Comparison of ENCODE assay signal across 1 cellular context in the genomic region with DNA sequence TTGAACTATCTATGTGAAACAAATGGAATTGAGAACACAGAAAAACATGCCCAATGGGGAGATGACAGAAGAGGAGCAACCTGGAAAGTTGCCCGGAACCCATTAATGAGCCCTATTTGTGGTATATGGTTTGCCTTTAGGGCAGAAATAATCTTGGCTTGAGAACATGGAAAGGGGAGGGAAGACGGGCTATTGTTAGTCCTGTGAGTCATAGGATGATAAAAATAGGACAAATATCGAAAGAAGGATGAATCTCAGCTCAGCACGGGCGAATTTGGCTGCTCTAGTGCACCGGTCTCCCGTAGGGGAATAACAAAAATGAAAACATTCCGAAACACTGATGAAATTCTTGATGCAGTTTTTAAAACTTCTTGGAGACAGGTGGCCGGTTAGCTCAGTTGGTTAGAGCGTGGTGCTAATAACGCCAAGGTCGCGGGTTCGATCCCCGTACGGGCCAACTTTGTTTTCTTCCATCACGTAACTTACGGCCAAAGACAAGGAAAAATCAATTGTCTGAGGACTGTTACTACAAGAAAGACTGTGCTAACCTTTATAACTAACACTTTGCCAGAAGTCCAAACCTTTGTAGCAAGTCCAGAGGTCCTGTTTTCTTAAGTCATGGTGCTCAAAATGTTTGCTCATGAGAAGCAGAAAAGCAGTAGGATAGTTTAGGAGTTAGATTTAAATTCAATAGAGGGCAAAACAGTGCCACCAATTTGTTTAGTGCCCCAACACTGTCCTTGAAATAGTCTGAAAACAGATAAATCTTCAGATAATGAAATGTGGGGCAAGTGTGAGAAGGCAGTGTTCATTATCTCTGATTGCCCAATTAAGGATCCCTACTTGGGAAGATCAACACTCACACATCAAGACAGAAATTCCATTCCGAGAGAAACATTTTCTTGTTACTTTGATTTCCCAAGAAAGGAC.
TF ChIP-seq lines count a peak whose summit lies in the region.

No MANE protein-coding gene starts in this region.

TF ChIP-seq in K562, 482 proteins besides CTCF, POLR2A, EP300 and RAD21 (continues in another document):
- TF ChIP-seq ESRRB (CRISPR knock-in tag; IDR thresholded peaks at IDR 0.05; ENCODE audit: borderline replicate concordance) (no peak), FOXJ2 (tag; IDR thresholded peaks at IDR 0.05) (peak; percentile 22; the same call in 1 of the 2 replicates), YY1 (IDR thresholded peaks at IDR 0.05; ENCODE audit: borderline replicate concordance in 1 of 3, control insufficient read depth in 1 of 3, extremely low read depth in 1 of 3, insufficient read depth in 3 of 3, insufficient read length in 1 of 3, insufficient replicate concordance in 2 of 3, low read depth in 1 of 3, low read length in 2 of 3) (peak in 1 of 3 experiments; percentile 44), POLR3A (IDR thresholded peaks at IDR 0.05; ENCODE audit: borderline replicate concordance, extremely low read depth, insufficient read depth, insufficient read length) (peak; percentile 98), TFAP4 (CRISPR knock-in tag; IDR thresholded peaks at IDR 0.05; ENCODE audit: borderline replicate concordance) (peak; percentile 59), ZC3H8 (IDR thresholded peaks at IDR 0.05) (0 out of 2 replicates have a peak, but pooled peaks have one; percentile 75), CREB1 (IDR thresholded peaks at IDR 0.05) (peak; percentile 69), CREB1 (CRISPR knock-in tag; IDR thresholded peaks at IDR 0.05) (peak; percentile 57; the same call in 1 of the 2 replicates), ZBTB8A (IDR thresholded peaks at IDR 0.05; ENCODE audit: partially characterized antibody) (peak; percentile 82), USF2 (CRISPR knock-in tag; IDR thresholded peaks at IDR 0.05) (no peak), TOE1 (IDR thresholded peaks at IDR 0.05; ENCODE audit: borderline replicate concordance) (peak; percentile 36; the same call in 1 of the 2 replicates), TOE1 (CRISPR knock-in tag; IDR thresholded peaks at IDR 0.05; ENCODE audit: borderline replicate concordance, low read depth) (no peak), FOS (IDR thresholded peaks at IDR 0.05; ENCODE audit: extremely low read depth, insufficient read length) (peak; percentile 15), SNRNP70 (optimal IDR thresholded peaks at IDR 0.05; ENCODE audit: low read depth, low read length) (no peak), STAT5A (IDR thresholded peaks at IDR 0.05; ENCODE audit: borderline replicate concordance, low read length) (peak; percentile 39), ZNF407 (IDR thresholded peaks at IDR 0.05; ENCODE audit: low read depth) (peak; percentile 80), NEUROD1 (IDR thresholded peaks at IDR 0.05; ENCODE audit: borderline replicate concordance, low read depth, low read length, partially characterized antibody) (peak; percentile 46), FOXM1 (IDR thresholded peaks at IDR 0.05; ENCODE audit: low read depth) (no peak; the same call in 1 of the 2 replicates), FOXM1 (CRISPR knock-in tag; IDR thresholded peaks at IDR 0.05; ENCODE audit: low read depth) (peak; percentile 63; the same call in 1 of the 2 replicates), POU5F1 (IDR thresholded peaks at IDR 0.05; ENCODE audit: borderline replicate concordance, low read depth, low read length, partially characterized antibody) (peak; percentile 76), HNRNPL (IDR thresholded peaks at IDR 0.05; ENCODE audit: low read depth, low read length) (0 out of 2 replicates have a peak, but pooled peaks have one; percentile 64), MTA3 (IDR thresholded peaks at IDR 0.05; ENCODE audit: borderline replicate concordance) (peak; percentile 42), NCOR1 (IDR thresholded peaks at IDR 0.05) (peak; percentile 30; the same call in 1 of the 2 replicates), BDP1 (IDR thresholded peaks at IDR 0.05; ENCODE audit: insufficient read depth, insufficient read length) (peak; percentile 75)
- TF ChIP-seq, protein P1, sequence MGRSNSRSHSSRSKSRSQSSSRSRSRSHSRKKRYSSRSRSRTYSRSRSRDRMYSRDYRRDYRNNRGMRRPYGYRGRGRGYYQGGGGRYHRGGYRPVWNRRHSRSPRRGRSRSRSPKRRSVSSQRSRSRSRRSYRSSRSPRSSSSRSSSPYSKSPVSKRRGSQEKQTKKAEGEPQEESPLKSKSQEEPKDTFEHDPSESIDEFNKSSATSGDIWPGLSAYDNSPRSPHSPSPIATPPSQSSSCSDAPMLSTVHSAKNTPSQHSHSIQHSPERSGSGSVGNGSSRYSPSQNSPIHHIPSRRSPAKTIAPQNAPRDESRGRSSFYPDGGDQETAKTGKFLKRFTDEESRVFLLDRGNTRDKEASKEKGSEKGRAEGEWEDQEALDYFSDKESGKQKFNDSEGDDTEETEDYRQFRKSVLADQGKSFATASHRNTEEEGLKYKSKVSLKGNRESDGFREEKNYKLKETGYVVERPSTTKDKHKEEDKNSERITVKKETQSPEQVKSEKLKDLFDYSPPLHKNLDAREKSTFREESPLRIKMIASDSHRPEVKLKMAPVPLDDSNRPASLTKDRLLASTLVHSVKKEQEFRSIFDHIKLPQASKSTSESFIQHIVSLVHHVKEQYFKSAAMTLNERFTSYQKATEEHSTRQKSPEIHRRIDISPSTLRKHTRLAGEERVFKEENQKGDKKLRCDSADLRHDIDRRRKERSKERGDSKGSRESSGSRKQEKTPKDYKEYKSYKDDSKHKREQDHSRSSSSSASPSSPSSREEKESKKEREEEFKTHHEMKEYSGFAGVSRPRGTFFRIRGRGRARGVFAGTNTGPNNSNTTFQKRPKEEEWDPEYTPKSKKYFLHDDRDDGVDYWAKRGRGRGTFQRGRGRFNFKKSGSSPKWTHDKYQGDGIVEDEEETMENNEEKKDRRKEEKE (IDR thresholded peaks at IDR 0.05; ENCODE audit: borderline replicate concordance in 1 of 2, control insufficient read depth in 1 of 2, low read depth in 2 of 2, low read length in 1 of 2), result peak in 1 of 2 experiments; percentile 64; a peak in 1 of 4 replicates
- TF ChIP-seq, protein P2, sequence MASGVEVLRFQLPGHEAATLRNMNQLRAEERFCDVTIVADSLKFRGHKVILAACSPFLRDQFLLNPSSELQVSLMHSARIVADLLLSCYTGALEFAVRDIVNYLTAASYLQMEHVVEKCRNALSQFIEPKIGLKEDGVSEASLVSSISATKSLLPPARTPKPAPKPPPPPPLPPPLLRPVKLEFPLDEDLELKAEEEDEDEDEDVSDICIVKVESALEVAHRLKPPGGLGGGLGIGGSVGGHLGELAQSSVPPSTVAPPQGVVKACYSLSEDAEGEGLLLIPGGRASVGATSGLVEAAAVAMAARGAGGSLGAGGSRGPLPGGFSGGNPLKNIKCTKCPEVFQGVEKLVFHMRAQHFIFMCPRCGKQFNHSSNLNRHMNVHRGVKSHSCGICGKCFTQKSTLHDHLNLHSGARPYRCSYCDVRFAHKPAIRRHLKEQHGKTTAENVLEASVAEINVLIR (CRISPR knock-in tag; IDR thresholded peaks at IDR 0.05), result peak; percentile 10; the same call in 1 of the 2 replicates
- TF ChIP-seq, protein P3, sequence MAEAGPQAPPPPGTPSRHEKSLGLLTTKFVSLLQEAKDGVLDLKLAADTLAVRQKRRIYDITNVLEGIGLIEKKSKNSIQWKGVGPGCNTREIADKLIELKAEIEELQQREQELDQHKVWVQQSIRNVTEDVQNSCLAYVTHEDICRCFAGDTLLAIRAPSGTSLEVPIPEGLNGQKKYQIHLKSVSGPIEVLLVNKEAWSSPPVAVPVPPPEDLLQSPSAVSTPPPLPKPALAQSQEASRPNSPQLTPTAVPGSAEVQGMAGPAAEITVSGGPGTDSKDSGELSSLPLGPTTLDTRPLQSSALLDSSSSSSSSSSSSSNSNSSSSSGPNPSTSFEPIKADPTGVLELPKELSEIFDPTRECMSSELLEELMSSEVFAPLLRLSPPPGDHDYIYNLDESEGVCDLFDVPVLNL (CRISPR knock-in tag; IDR thresholded peaks at IDR 0.05; ENCODE audit: low read depth), result no peak
